ENCODE assay signal across 14 cellular contexts in the genomic region with DNA sequence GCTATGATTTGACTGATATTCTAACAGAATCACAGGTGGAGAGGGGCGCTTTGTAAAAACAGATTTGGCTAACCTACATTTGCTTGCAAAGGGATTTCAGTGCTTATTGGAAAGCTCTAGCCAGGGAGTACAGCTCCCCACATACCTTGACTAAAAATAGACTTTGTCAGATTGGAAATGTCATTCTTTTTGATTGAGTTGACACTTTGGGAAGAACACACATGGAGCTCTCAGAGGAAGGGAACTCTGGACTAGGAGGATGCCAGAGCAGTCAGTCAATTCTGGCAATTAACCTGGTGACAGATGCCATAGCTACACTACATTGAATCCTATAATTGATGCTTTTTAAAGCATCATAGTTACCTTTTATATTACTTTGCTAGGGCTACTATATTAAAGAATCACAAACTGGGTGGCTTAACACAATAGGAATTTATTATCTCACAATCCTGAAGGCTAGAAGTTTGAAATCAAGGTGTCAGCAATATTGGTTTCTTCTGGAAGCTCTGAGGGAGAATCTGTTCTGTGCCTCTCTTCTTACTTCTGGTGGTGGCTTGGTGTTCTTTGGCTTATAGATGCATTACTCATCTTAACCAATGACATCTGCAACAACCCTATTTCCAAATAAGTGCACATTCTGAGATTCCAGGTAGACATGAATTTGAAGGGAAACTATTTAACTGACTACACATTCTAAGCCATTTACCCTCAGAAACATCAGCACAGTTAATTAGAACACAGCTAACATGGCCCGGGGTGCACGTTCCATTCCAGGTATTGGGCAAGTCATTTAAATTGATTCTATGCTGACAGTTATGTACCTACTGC.
"Had no signal": no experiment of that assay in that cellular context is flagged by ENCODE, and none has a peak within 500 bp of the region (broad histone marks: within the 10 kb centered on the region; RNA-seq: fewer than 3 reads in every experiment).

No MANE protein-coding gene starts in this region.

- H3K4me1 ChIP-seq: testis had no signal

- H3K27me3 Mint-ChIP-seq: activated CD8-positive, alpha-beta T cell treated with anti-CD3 and anti-CD28 coated beads for 36 hours; progenitor cell of endocrine pancreas; stimulated activated naive CD8-positive, alpha-beta T cell treated with anti-CD3 and anti-CD28 coated beads, Interleukin-15, amount 100 ng/mL, for 72 hours had no signal

- H3K4me3 ChIP-seq: testis had no signal

- H3K9me3 ChIP-seq: testis had no signal

- H3K4me1 Mint-ChIP-seq: memory B cell had no signal

- H3K9me3 Mint-ChIP-seq: activated CD8-positive, alpha-beta T cell treated with anti-CD3 and anti-CD28 coated beads for 36 hours; activated T-cell treated with anti-CD3 and anti-CD28 coated beads, Interleukin-2, amount 50 U/mL, for 72 hours; natural killer cell treated with Interleukin-12 subunit alpha and Interleukin-12 subunit beta and Interleukin-15 and Interleukin-18, amount 100 ng/mL, for 72 hours; stimulated activated naive CD8-positive, alpha-beta T cell treated with anti-CD3 and anti-CD28 coated beads, Interleukin-15, amount 100 ng/mL, for 72 hours had no signal

- DNase-seq: activated CD8-positive, alpha-beta memory T cell treated with anti-CD3 and anti-CD28 coated beads, Interleukin-2, amount 50 U/mL, for 4 hours; activated CD8-positive, alpha-beta T cell treated with anti-CD3 and anti-CD28 coated beads for 36 hours; activated T-cell treated with anti-CD3 and anti-CD28 coated beads, Interleukin-2, amount 50 U/mL, for 72 hours; glutamatergic neuron; occipital lobe; stimulated activated CD4-positive, alpha-beta T cell treated with anti-CD3 and anti-CD28 coated beads, Interleukin-4, amount 100 ng/mL, for 24 hours; stimulated activated naive CD8-positive, alpha-beta T cell treated with anti-CD3 and anti-CD28 coated beads, Interleukin-15, amount 100 ng/mL, for 72 hours; testis had no signal

- ATAC-seq: activated CD8-positive, alpha-beta T cell treated with anti-CD3 and anti-CD28 coated beads for 36 hours; activated T-cell treated with anti-CD3 and anti-CD28 coated beads, Interleukin-2, amount 50 U/mL, for 72 hours; esophagus mucosa; left lobe of liver; natural killer cell treated with Interleukin-12 subunit alpha and Interleukin-12 subunit beta and Interleukin-15 and Interleukin-18, amount 100 ng/mL, for 72 hours; stimulated activated naive CD8-positive, alpha-beta T cell treated with anti-CD3 and anti-CD28 coated beads, Interleukin-15, amount 100 ng/mL, for 72 hours had no signal

- FAIRE-seq: endometrium had no signal

- H3K27ac Mint-ChIP-seq: activated CD8-positive, alpha-beta T cell treated with anti-CD3 and anti-CD28 coated beads for 36 hours; activated T-cell treated with anti-CD3 and anti-CD28 coated beads, Interleukin-2, amount 50 U/mL, for 72 hours; memory B cell; natural killer cell treated with Interleukin-12 subunit alpha and Interleukin-12 subunit beta and Interleukin-15 and Interleukin-18, amount 100 ng/mL, for 72 hours; progenitor cell of endocrine pancreas; stimulated activated naive CD8-positive, alpha-beta T cell treated with anti-CD3 and anti-CD28 coated beads, Interleukin-15, amount 100 ng/mL, for 72 hours had no signal

- H3K27me3 ChIP-seq: testis had no signal

- H3K4me3 Mint-ChIP-seq: activated CD8-positive, alpha-beta T cell treated with anti-CD3 and anti-CD28 coated beads for 36 hours; activated T-cell treated with anti-CD3 and anti-CD28 coated beads, Interleukin-2, amount 50 U/mL, for 72 hours; memory B cell; natural killer cell treated with Interleukin-12 subunit alpha and Interleukin-12 subunit beta and Interleukin-15 and Interleukin-18, amount 100 ng/mL, for 72 hours; stimulated activated naive CD8-positive, alpha-beta T cell treated with anti-CD3 and anti-CD28 coated beads, Interleukin-15, amount 100 ng/mL, for 72 hours had no signal

- H3K27ac ChIP-seq: testis had no signal
